Comparison of ENCODE assay signal across 8 cellular contexts in the genomic region with DNA sequence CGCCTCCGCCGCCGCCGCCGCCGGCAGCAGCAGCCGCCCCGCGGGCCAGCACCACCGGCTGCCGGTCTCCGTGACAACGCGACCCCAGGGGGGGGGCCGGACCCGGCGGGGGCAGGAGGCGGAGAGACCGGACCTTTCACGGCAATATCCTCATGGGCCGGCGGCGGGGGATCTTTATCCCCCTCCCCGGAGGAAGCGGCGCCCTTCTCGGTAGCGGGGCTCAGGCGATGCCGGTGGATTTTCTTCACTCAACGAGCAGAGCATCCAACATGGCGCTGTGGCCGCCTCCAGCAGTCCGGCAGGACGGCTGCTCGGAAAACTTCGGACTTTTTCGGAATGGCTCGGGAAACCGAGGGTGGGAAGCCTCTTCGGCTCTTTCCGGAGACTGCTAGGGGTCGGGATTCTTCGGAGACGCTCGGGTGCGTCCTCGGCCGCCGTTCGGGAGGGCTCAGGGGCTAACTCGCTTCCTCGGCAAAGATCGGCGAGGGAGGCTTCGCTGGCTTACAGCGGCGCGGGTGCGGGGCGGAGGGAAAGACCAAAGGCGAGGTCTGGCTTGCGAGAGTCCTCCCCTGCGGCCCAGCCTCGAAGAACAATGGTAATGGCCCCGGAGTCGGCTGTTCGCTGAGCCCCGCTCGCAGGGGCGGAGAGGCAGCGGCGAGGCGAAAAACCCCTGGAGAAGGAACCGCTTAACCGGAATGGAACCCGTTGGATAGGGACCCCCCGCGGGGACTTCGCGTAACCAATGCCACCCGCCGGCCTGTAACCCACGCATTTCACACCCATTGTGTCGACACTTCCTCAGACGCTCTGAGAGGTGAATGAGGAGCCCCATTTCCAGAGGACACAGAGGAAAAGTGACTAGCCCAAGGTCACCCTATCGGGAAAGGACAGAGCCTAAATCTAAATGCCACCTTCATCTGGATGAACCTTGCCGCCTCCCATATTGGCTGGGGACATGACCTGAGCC. TPM values are rescaled to one million over a fixed set of nuclear protein-coding genes. Genes with fewer than 3 reads are reported as not detected.
DNase-seq lines count a peak whose midpoint lies in the region; ATAC-seq, FAIRE-seq and TF ChIP-seq lines count a peak whose summit lies in the region.

Gene EIF4G3 (minus strand): TSS at position 309 of the 967 bp plus-strand sequence. CDS start 174,155 bp downstream, outside the sequence.

- H3K4me1 Mint-ChIP-seq in endothelial cell (ENCODE audit: unreplicated experiment) (peaks cover 19% of the 10 kb centered on the region), mesothelial cell of epicardium (peaks cover 22% of the 10 kb centered on the region)

- H3K27ac Mint-ChIP-seq in endothelial cell (ENCODE audit: unreplicated experiment) (peak within 1 kb of the TSS; percentile 95), mesothelial cell of epicardium (peak within 1 kb of the TSS; percentile 85)

- H3K36me3 Mint-ChIP-seq in endothelial cell (ENCODE audit: low read depth, unreplicated experiment): peaks cover 8% of the 10 kb centered on the region
- peaks cover 2% of the 10 kb centered on the region for H3K36me3 Mint-ChIP-seq in mesothelial cell of epicardium

- CTCF ChIA-PET in OCI-LY7 (lab: Charles Lee; ENCODE audit: unreplicated experiment): no interaction called here

- peaks cover 32% of the 10 kb centered on the region for H3K79me2 ChIP-seq in OCI-LY7 (ENCODE audit: insufficient read depth, low read depth, low read length)

- POLR2A ChIA-PET in OCI-LY7 (lab: Charles Lee): interaction anchor here (0.6 to 0.7 kb wide), 2 partner anchors 205 to 516 kb away, joined by 3 to 4 read pairs; partner anchors contain the start of gene DDOST

- BruUV-seq in OCI-LY7 (replicated peaks; lab: Mats Ljungman, UMichigan): no TSS peak

- H3K4me2 ChIP-seq in OCI-LY7 (ENCODE audit: low read length): peak within 1 kb of the TSS; percentile 89

- ATAC-seq in GM21526 (IDR thresholded peaks at IDR 0.05; ENCODE audit: low FRiP score, unreplicated experiment): peak; percentile 77

- peak; percentile 36 for DNase-seq in D721Med (ENCODE audit: insufficient read length, low spot score)
- peak; percentile 91 for DNase-seq in HuH-7.5 (ENCODE audit: low spot score)
- peak; percentile 98 for DNase-seq in OCI-LY7 (ENCODE audit: low spot score)
- peak; percentile 99 for DNase-seq in activated T-cell treated with anti-CD3 and anti-CD28 coated beads for 1 hour (ENCODE audit: low read depth)
- DNase-seq in endothelial cell (ENCODE audit: low spot score): peak; percentile 100
- peak; percentile 99 to 100 for DNase-seq in mesothelial cell of epicardium (ENCODE audit: low spot score in 2 of 2, unreplicated experiment in 2 of 2)
- peak; percentile 97 for DNase-seq in stimulated activated CD8-positive, alpha-beta memory T cell treated with anti-CD3 and anti-CD28 coated beads, Interleukin-15, amount 100 ng/mL, for 48 hours (ENCODE audit: low read depth in 2 of 2)

- peak within 1 kb of the TSS; percentile 98 for H3K4me3 ChIP-seq in OCI-LY7 (ENCODE audit: low read depth, low read length, poor library complexity, severe bottlenecking)

- no peaks in the 10 kb centered on the region for H3K9me2 ChIP-seq in OCI-LY7 (ENCODE audit: insufficient read depth, low read length)

- H3K9me3 ChIP-seq in OCI-LY7 (ENCODE audit: low read length): no peaks in the 10 kb centered on the region

- peaks cover 12% of the 10 kb centered on the region for H3K36me3 ChIP-seq in OCI-LY7 (ENCODE audit: insufficient read depth, low read length)

- no peak for FAIRE-seq in D721Med (lab: Jason Lieb, UNC)

- TF ChIP-seq CTCF in D721Med (IDR thresholded peaks at IDR 0.05; ENCODE audit: insufficient read depth, missing control alignments) (no peak), OCI-LY7 (conservative IDR thresholded peaks at IDR 0.05; ENCODE audit: low read length) (no peak), endothelial cell (IDR thresholded peaks at IDR 0.05; ENCODE audit: unreplicated experiment) (no peak), mesothelial cell of epicardium (IDR thresholded peaks at IDR 0.05; ENCODE audit: unreplicated experiment) (no peak)

- peak within 1 kb of the TSS; percentile 61 for H3K27ac ChIP-seq in OCI-LY7 (ENCODE audit: low read depth, low read length, poor library complexity, severe bottlenecking)

- H2AFZ ChIP-seq in OCI-LY7 (ENCODE audit: low read length): peak within 1 kb of the TSS; percentile 84; the same call in 1 of the 2 replicates

- H3K4me1 ChIP-seq in OCI-LY7 (ENCODE audit: insufficient read depth, low read length, poor library complexity, severe bottlenecking): peaks cover 18% of the 10 kb centered on the region

- H4K20me1 ChIP-seq in OCI-LY7 (ENCODE audit: insufficient read depth, low read length): peaks cover 20% of the 10 kb centered on the region

- H3K27me3 Mint-ChIP-seq in endothelial cell (ENCODE audit: unreplicated experiment): peaks cover 7% of the 10 kb centered on the region
- no peaks in the 10 kb centered on the region for H3K27me3 Mint-ChIP-seq in mesothelial cell of epicardium (ENCODE audit: low read depth)

- peak within 1 kb of the TSS; percentile 95 for H3K4me3 Mint-ChIP-seq in endothelial cell (ENCODE audit: unreplicated experiment)
- H3K4me3 Mint-ChIP-seq in mesothelial cell of epicardium: peak within 1 kb of the TSS; percentile 87

- intact Hi-C loops in OCI-LY7 (cut with micrococcal nuclease; ENCODE audit: unreplicated experiment): no loop called here

- H3K9me3 Mint-ChIP-seq in endothelial cell (ENCODE audit: unreplicated experiment) (no peaks in the 10 kb centered on the region), mesothelial cell of epicardium (no peaks in the 10 kb centered on the region)

RNA-seq across cellular contexts. Expression of gene EIF4G3, which starts in this region (rescaled TPM):
- total RNA-seq in OCI-LY7 (2014; rRNA removed; shearing (Covaris generic)): 28.5 and 29.3 TPM in 2 replicates
- 62.1 and 66.0 TPM in 2 replicates for total RNA-seq in OCI-LY7 (2022)
- 87.6 TPM for total RNA-seq in endothelial cell (ENCODE audit: unreplicated experiment)
- total RNA-seq in mesothelial cell of epicardium: 102 to 106 TPM (median 104 TPM) in 3 replicates

Comparison
In these comparisons a context has a peak if more than half of its experiments do, and no peak if none do; other contexts are left out.
1. Peak in every context shown above with its lines: DNase-seq, ATAC-seq, H3K4me3 ChIP-seq and H3K27ac ChIP-seq.
2. DNase-seq: peak in every context shown above with its lines; median percentile 100 in endothelial cell; 100 in mesothelial cell of epicardium; 99 in activated T-cell treated with anti-CD3 and anti-CD28 coated beads for 1 hour; 98 in OCI-LY7; 97 in stimulated activated CD8-positive, alpha-beta memory T cell treated with anti-CD3 and anti-CD28 coated beads, Interleukin-15, amount 100 ng/mL, for 48 hours; 91 in HuH-7.5; 36 in D721Med.